In genomic region chr13:99501952-99502310, GRCh38 we compare ENCODE assay signal across 8 cellular contexts. TPM values are rescaled to one million over a fixed set of nuclear protein-coding genes. Genes with fewer than 3 reads are reported as not detected.
DNase-seq lines count a peak whose midpoint lies in the region; ATAC-seq and TF ChIP-seq lines count a peak whose summit lies in the region.

No MANE protein-coding gene starts in this region.

- TF ChIP-seq CTCF in HFF-Myc (IDR thresholded peaks at IDR 0.05; ENCODE audit: low read depth, low read length, missing control alignments) (no peak), nephron (IDR thresholded peaks at IDR 0.05; ENCODE audit: unreplicated experiment in 3 of 3) (no peak)

- peaks cover 7% of the 10 kb centered on the region for H3K9me3 Mint-ChIP-seq in activated CD4-positive, alpha-beta T cell treated with anti-CD3 and anti-CD28 coated beads for 36 hours (ENCODE audit: low read depth)
- no peaks in the 10 kb centered on the region for H3K9me3 Mint-ChIP-seq in nephron

- H3K27ac ChIP-seq in esophagus (ENCODE audit: low read depth in 2 of 2, low read length in 1 of 2), result peak overlapping the region; percentile 89 to 99

- ATAC-seq in activated CD4-positive, alpha-beta T cell treated with anti-CD3 and anti-CD28 coated beads for 36 hours, result no peak
- ATAC-seq in GM21447 (IDR thresholded peaks at IDR 0.05; ENCODE audit: unreplicated experiment), result no peak

- intact Hi-C loops in activated CD4-positive, alpha-beta T cell treated with anti-CD3 and anti-CD28 coated beads for 36 hours (cut with DNase I, micrococcal nuclease), result loop anchor here (1.0 to 10.0 kb wide), 7 partner anchors 41 to 585 kb away; partner anchors contain the start of genes CLYBL (in 2 of the 2), PCCA (in 1 of the 2) and UBAC2 (in 1 of the 2)

- no peaks in the 10 kb centered on the region for H3K27me3 ChIP-seq in esophagus (ENCODE audit: control insufficient read depth in 1 of 2, insufficient read depth in 2 of 2, low read length in 2 of 2)

- peak overlapping the region; percentile 97 for H3K27ac Mint-ChIP-seq in activated CD4-positive, alpha-beta T cell treated with anti-CD3 and anti-CD28 coated beads for 36 hours
- H3K27ac Mint-ChIP-seq in nephron, result peak overlapping the region; percentile 86 to 98 (median 95)

- 0% methylated on average over 14 of the region's 14 CpGs for WGBS in esophagus, 2 donors

- H3K36me3 Mint-ChIP-seq in activated CD4-positive, alpha-beta T cell treated with anti-CD3 and anti-CD28 coated beads for 36 hours (ENCODE audit: low read depth), result peaks cover 12% of the 10 kb centered on the region
- peaks cover 7% of the 10 kb centered on the region for H3K36me3 Mint-ChIP-seq in nephron (ENCODE audit: low read depth)

- POLR2A ChIA-PET in activated CD4-positive, alpha-beta T cell treated with anti-CD3 and anti-CD28 coated beads for 36 hours (lab: Charles Lee), result interaction anchor here (1.0 to 1.3 kb wide), 2 partner anchors 67 to 205 kb away, joined by 3 read pairs; no protein-coding TSS in a partner anchor

- CTCF ChIA-PET in activated CD4-positive, alpha-beta T cell treated with anti-CD3 and anti-CD28 coated beads for 36 hours (lab: Charles Lee), result interaction anchor here (0.7 to 6.5 kb wide), 10 partner anchors 13 to 232 kb away, joined by 3 to 62 read pairs (median 4); no protein-coding TSS in a partner anchor

- H3K4me1 ChIP-seq in esophagus (ENCODE audit: control insufficient read depth in 2 of 2, insufficient read depth in 2 of 2, low read length in 1 of 2), result no peaks in the 10 kb centered on the region

- peaks cover 68% of the 10 kb centered on the region for H3K4me1 Mint-ChIP-seq in activated CD4-positive, alpha-beta T cell treated with anti-CD3 and anti-CD28 coated beads for 36 hours
- H3K4me1 Mint-ChIP-seq in nephron, result peaks cover 56% of the 10 kb centered on the region

- H3K4me3 Mint-ChIP-seq in activated CD4-positive, alpha-beta T cell treated with anti-CD3 and anti-CD28 coated beads for 36 hours, result peak overlapping the region; percentile 96
- H3K4me3 Mint-ChIP-seq in nephron, result peak overlapping the region; percentile 95 to 100 (median 96)

- H3K36me3 ChIP-seq in esophagus (ENCODE audit: control insufficient read depth in 2 of 2, insufficient read depth in 2 of 2, low read length in 1 of 2), result no peaks in the 10 kb centered on the region

- H3K4me3 ChIP-seq in HFF-Myc (replicated peaks; ENCODE audit: low read depth, low read length) (peak overlapping the region; percentile 83), esophagus (ENCODE audit: low read depth in 1 of 2, low read length in 2 of 2) (peak overlapping the region; percentile 91 to 99)

- H3K9me3 ChIP-seq in esophagus (ENCODE audit: control insufficient read depth in 2 of 2, insufficient read depth in 1 of 2, low read depth in 1 of 2, low read length in 1 of 2), result no peaks in the 10 kb centered on the region

- peak; percentile 15 for DNase-seq in AG08396 (ENCODE audit: low spot score)
- no peak for DNase-seq in HFF-Myc (ENCODE audit: extremely low read depth, low read depth)
- peak; percentile 54 for DNase-seq in activated CD4-positive, alpha-beta T cell treated with anti-CD3 and anti-CD28 coated beads for 36 hours
- no peak for DNase-seq in activated gamma-delta T cell (lab: John Stamatoyannopoulos, UW)
- no peak for DNase-seq in dedifferentiated amniotic fluid mesenchymal stem cell (ENCODE audit: extremely low spot score)

- no peaks in the 10 kb centered on the region for H3K27me3 Mint-ChIP-seq in activated CD4-positive, alpha-beta T cell treated with anti-CD3 and anti-CD28 coated beads for 36 hours
- no peaks in the 10 kb centered on the region for H3K27me3 Mint-ChIP-seq in nephron (ENCODE audit: low read depth)

RNA-seq across cellular contexts. Expression of gene TM9SF2, which starts 0.7 kb away (rescaled TPM):
- total RNA-seq in activated CD4-positive, alpha-beta T cell treated with anti-CD3 and anti-CD28 coated beads for 36 hours, result 10 to 100 TPM; 51.8 to 53.4 TPM
- 10 to 100 TPM; 26.3 to 48.0 TPM for polyA plus RNA-seq in esophagus

Comparison
In these comparisons a context has a peak if more than half of its experiments do, and no peak if none do; other contexts are left out.
1. DNase-seq: peak in AG08396 (single experiment) and activated CD4-positive, alpha-beta T cell treated with anti-CD3 and anti-CD28 coated beads for 36 hours (single experiment); none in HFF-Myc (single experiment), activated gamma-delta T cell (single experiment) and dedifferentiated amniotic fluid mesenchymal stem cell (single experiment).